Comparison of ENCODE assay signal across 8 cellular contexts in genomic region chr17:36608794-36609497, GRCh38. TPM values are rescaled to one million over a fixed set of nuclear protein-coding genes. Genes with fewer than 3 reads are reported as not detected.
DNase-seq lines count a peak whose midpoint lies in the region; ATAC-seq, FAIRE-seq and TF ChIP-seq lines count a peak whose summit lies in the region.

No MANE protein-coding gene starts in this region.

- BruUV-seq in HepG2 (replicated peaks; lab: Mats Ljungman, UMichigan), result no TSS peak

- H3K27ac ChIP-seq in HepG2 (ENCODE audit: extremely low read length, insufficient read depth, low read length), result no peak overlapping the region
- no peak overlapping the region for H3K27ac ChIP-seq in effector memory CD4-positive, alpha-beta T cell (ENCODE audit: insufficient read depth, low read length, poor library complexity, severe bottlenecking)

- TF ChIP-seq EP300 in HepG2 (IDR thresholded peaks at IDR 0.05; ENCODE audit: low read depth in 2 of 2, low read length in 2 of 2) (no peak), HepG2 (CRISPR knock-in tag; IDR thresholded peaks at IDR 0.05; ENCODE audit: borderline replicate concordance) (no peak)

- no peak for DNase-seq in activated T-cell treated with anti-CD3 and anti-CD28 coated beads, Interleukin-2, amount 50 U/mL, for 72 hours
- DNase-seq in activated T-cell treated with anti-CD3 and anti-CD28 coated beads for 4 hours (no peak), NCI-H460 (ENCODE audit: extremely low read depth, low read depth) (peak; percentile 57), cardiac fibroblast (ENCODE audit: low read depth in 2 of 2) (peak; percentile 81 to 82), HepG2 (ENCODE audit: low spot score) (no peak)
- no peak for DNase-seq in effector memory CD4-positive, alpha-beta T cell

- no peak overlapping the region for H3K9ac ChIP-seq in HepG2 (ENCODE audit: insufficient read depth, low read depth, low read length)

- H3K27me3 Mint-ChIP-seq in activated T-cell treated with anti-CD3 and anti-CD28 coated beads, Interleukin-2, amount 50 U/mL, for 72 hours (ENCODE audit: low read depth), result no peaks in the 10 kb centered on the region

- no peak overlapping the region for H2AFZ ChIP-seq in HepG2 (ENCODE audit: low read length)

- intact Hi-C loops in HepG2 (cut with micrococcal nuclease; ENCODE audit: unreplicated experiment), result no loop called here

- POLR2A ChIA-PET in HepG2 (lab: Yijun Ruan, JAX), result no interaction called here

- no peak for TF ChIP-seq POLR2A in HepG2 (IDR thresholded peaks at IDR 0.05; ENCODE audit: insufficient read depth in 1 of 2, low read depth in 2 of 2, low read length in 2 of 2)

- FAIRE-seq in HepG2 (lab: Jason Lieb, UNC), result no peak

- H3K79me2 ChIP-seq in HepG2 (ENCODE audit: insufficient read depth, low read length), result peaks cover 3% of the 10 kb centered on the region

- H3K36me3 ChIP-seq in HepG2 (replicated peaks in 1 of 2; ENCODE audit: control insufficient read depth in 1 of 2, insufficient read depth in 2 of 2, low read length in 2 of 2), result 0 out of 5 replicates have a peak, but pooled peaks cover 0 to 3% of the 10 kb centered on the region in 2 experiments
- no peaks in the 10 kb centered on the region for H3K36me3 ChIP-seq in effector memory CD4-positive, alpha-beta T cell (ENCODE audit: control insufficient read depth, insufficient read depth, low read length)

- no peaks in the 10 kb centered on the region for H3K27me3 ChIP-seq in HepG2 (ENCODE audit: control insufficient read depth in 1 of 2, insufficient read depth in 2 of 2, low read length in 2 of 2)
- no peaks in the 10 kb centered on the region for H3K27me3 ChIP-seq in effector memory CD4-positive, alpha-beta T cell (replicated peaks; ENCODE audit: control insufficient read depth, insufficient read depth, low read length, poor library complexity, severe bottlenecking)

- H3K36me3 Mint-ChIP-seq in activated T-cell treated with anti-CD3 and anti-CD28 coated beads, Interleukin-2, amount 50 U/mL, for 72 hours (ENCODE audit: insufficient read depth in 2 of 2), result peaks cover 6 to 7% of the 10 kb centered on the region in 2 donors

- TF ChIP-seq CTCF in cardiac fibroblast (IDR thresholded peaks at IDR 0.05; ENCODE audit: low read depth, low read length), result peak; percentile 52
- peak; percentile 27 for TF ChIP-seq CTCF in HepG2 (CRISPR knock-in tag; IDR thresholded peaks at IDR 0.05)

- ATAC-seq in activated T-cell treated with anti-CD3 and anti-CD28 coated beads, Interleukin-2, amount 50 U/mL, for 72 hours (replicated peaks in 1 of 2), result peak; percentile 19 to 41
- peak; percentile 54 for ATAC-seq in HepG2
- ATAC-seq in GM21825 (IDR thresholded peaks at IDR 0.05; ENCODE audit: unreplicated experiment), result no peak
- ATAC-seq in HG02588 (IDR thresholded peaks at IDR 0.05; ENCODE audit: unreplicated experiment), result no peak

- no peak overlapping the region for H3K4me2 ChIP-seq in HepG2 (ENCODE audit: low read depth, low read length)

- in situ Hi-C loops in HepG2 (cut with HindIII; ENCODE audit: extremely low pct_ligation_motif_present, low pct_unique_long_range_greater_than_20kb), result loop anchor here (25.0 kb wide), 1 partner anchor 628 kb away; no protein-coding TSS in a partner anchor

- H3K9me3 ChIP-seq in HepG2 (ENCODE audit: low read length), result no peaks in the 10 kb centered on the region
- no peaks in the 10 kb centered on the region for H3K9me3 ChIP-seq in effector memory CD4-positive, alpha-beta T cell (ENCODE audit: control insufficient read depth, low read length)

- H3K4me1 ChIP-seq in HepG2 (ENCODE audit: insufficient read depth, low read length), result peaks cover 11% of the 10 kb centered on the region
- no peaks in the 10 kb centered on the region for H3K4me1 ChIP-seq in effector memory CD4-positive, alpha-beta T cell (ENCODE audit: control insufficient read depth, insufficient read depth, low read length, poor library complexity, severe bottlenecking)

- WGBS in HepG2 (ENCODE audit: low lambda C conversion rate), result 96% methylated on average over 10 of the region's 24 CpGs

- CTCF ChIA-PET in HepG2 (lab: Yijun Ruan, JAX; ENCODE audit: low intra/inter-chr PET ratio, low total read pairs), result no interaction called here

- no peak for TF ChIP-seq RAD21 in HepG2 (CRISPR knock-in tag; IDR thresholded peaks at IDR 0.05)

- peaks cover 36% of the 10 kb centered on the region for H3K4me1 Mint-ChIP-seq in activated T-cell treated with anti-CD3 and anti-CD28 coated beads, Interleukin-2, amount 50 U/mL, for 72 hours (ENCODE audit: low read depth)

- no peak overlapping the region for H3K27ac Mint-ChIP-seq in activated T-cell treated with anti-CD3 and anti-CD28 coated beads, Interleukin-2, amount 50 U/mL, for 72 hours

- H3K4me3 ChIP-seq in cardiac fibroblast (replicated peaks in 1 of 2; ENCODE audit: low read depth in 2 of 2, low read length in 2 of 2) (no peak overlapping the region), HepG2 (replicated peaks in 1 of 3; ENCODE audit: insufficient read depth in 1 of 3, low read depth in 2 of 3, low read length in 3 of 3) (no peak overlapping the region)
- no peak overlapping the region for H3K4me3 ChIP-seq in effector memory CD4-positive, alpha-beta T cell (ENCODE audit: insufficient read depth, low read depth, low read length, poor library complexity, severe bottlenecking)

- H3K9me3 Mint-ChIP-seq in activated T-cell treated with anti-CD3 and anti-CD28 coated beads, Interleukin-2, amount 50 U/mL, for 72 hours, result no peaks in the 10 kb centered on the region

- H3K4me3 Mint-ChIP-seq in activated T-cell treated with anti-CD3 and anti-CD28 coated beads, Interleukin-2, amount 50 U/mL, for 72 hours, result no peak overlapping the region

- H4K20me1 ChIP-seq in HepG2 (ENCODE audit: insufficient read depth, low read length), result peaks cover 2% of the 10 kb centered on the region; the same call in 1 of the 2 replicates

TF ChIP-seq in HepG2, 621 proteins besides CTCF, POLR2A, EP300 and RAD21 (continues in another document):
- TF ChIP-seq STAG1 (CRISPR knock-in tag; IDR thresholded peaks at IDR 0.05), result no peak; the same call in 1 of the 2 replicates

RNA-seq across cellular contexts. Expression of gene MRM1, which starts 7.6 kb away (rescaled TPM):
- total RNA-seq in activated T-cell treated with anti-CD3 and anti-CD28 coated beads, Interleukin-2, amount 50 U/mL, for 72 hours, result 1 to 10 TPM; 8.0 to 8.8 TPM
- 8.2 and 9.1 TPM in 2 replicates for total RNA-seq in NCI-H460 (2014; rRNA removed; shearing (Covaris generic))
- polyA plus RNA-seq in NCI-H460 (2014; cell fraction: nucleus; rRNA removed), result 44.7 and 47.6 TPM in 2 replicates
- total RNA-seq in HepG2 (2016; rRNA removed; fragmentation: Illumina TruSeq; extraction: Trizol), result 10.7 and 11.3 TPM in 2 replicates
- 1.9 and 2.1 TPM in 2 replicates for total RNA-seq in HepG2 (2016; cell fraction: cytosol; rRNA removed; fragmentation: Illumina TruSeq; extraction: Trizol; ENCODE audit: low read depth)
- total RNA-seq in HepG2 (2016; cell fraction: insoluble cytoplasmic fraction; rRNA removed; fragmentation: Illumina TruSeq; extraction: Trizol), result 10.1 and 11.0 TPM in 2 replicates
- total RNA-seq in HepG2 (2016; cell fraction: membrane; rRNA removed; fragmentation: Illumina TruSeq; extraction: Trizol), result 2.9 and 3.5 TPM in 2 replicates
- 5.8 and 7.3 TPM in 2 replicates for total RNA-seq in HepG2 (2016; cell fraction: nucleus; rRNA removed; fragmentation: Illumina TruSeq; extraction: Trizol)
- 4.1 and 4.9 TPM in 2 replicates for polyA plus RNA-seq in HepG2 (2011; rRNA removed)
- 5.1 and 5.2 TPM in 2 replicates for polyA plus RNA-seq in HepG2 (2011; cell fraction: cytosol; rRNA removed)
- 8.3 and 10.1 TPM in 2 replicates for polyA plus RNA-seq in HepG2 (2011; cell fraction: nucleus; rRNA removed)
- polyA plus RNA-seq in HepG2 (2012), result 4.0 and 4.5 TPM in 2 replicates
- polyA plus RNA-seq in HepG2 (2016; cell fraction: cytosol; fragmentation: Illumina TruSeq; extraction: Trizol; ENCODE audit: low read depth), result 1.9 and 2.1 TPM in 2 replicates
- 10.5 and 11.3 TPM in 2 replicates for polyA plus RNA-seq in HepG2 (2016; cell fraction: insoluble cytoplasmic fraction; fragmentation: Illumina TruSeq; extraction: Trizol; ENCODE audit: low read depth)
- polyA plus RNA-seq in HepG2 (2016; cell fraction: membrane; fragmentation: Illumina TruSeq; extraction: Trizol; ENCODE audit: low read depth), result 2.6 and 3.6 TPM in 2 replicates
- polyA plus RNA-seq in HepG2 (2016; cell fraction: nucleus; fragmentation: Illumina TruSeq; extraction: Trizol; ENCODE audit: insufficient read depth, low read depth), result 12.6 and 12.9 TPM in 2 replicates
- polyA minus RNA-seq in HepG2 (2011; rRNA and poly(A)+ RNA removed; ENCODE audit: low replicate concordance), result 5.9 and 6.1 TPM in 2 replicates
- 2.9 and 3.3 TPM in 2 replicates for polyA minus RNA-seq in HepG2 (2011; cell fraction: cytosol; rRNA and poly(A)+ RNA removed)
- 4.6 and 5.2 TPM in 2 replicates for polyA minus RNA-seq in HepG2 (2011; cell fraction: nucleus; rRNA and poly(A)+ RNA removed)

RNA-seq across cellular contexts. Expression of gene DHRS11, which starts 17.3 kb away (rescaled TPM):
- 10 to 100 TPM; 10.4 to 14.9 TPM for total RNA-seq in activated T-cell treated with anti-CD3 and anti-CD28 coated beads, Interleukin-2, amount 50 U/mL, for 72 hours
- 10.0 and 11.3 TPM in 2 replicates for total RNA-seq in NCI-H460 (2014; rRNA removed; shearing (Covaris generic))
- polyA plus RNA-seq in NCI-H460 (2014; cell fraction: nucleus; rRNA removed), result 43.0 and 43.6 TPM in 2 replicates
- total RNA-seq in HepG2 (2016; rRNA removed; fragmentation: Illumina TruSeq; extraction: Trizol), result 19.6 and 28.4 TPM in 2 replicates
- total RNA-seq in HepG2 (2016; cell fraction: cytosol; rRNA removed; fragmentation: Illumina TruSeq; extraction: Trizol; ENCODE audit: low read depth), result 17.2 and 17.4 TPM in 2 replicates
- total RNA-seq in HepG2 (2016; cell fraction: insoluble cytoplasmic fraction; rRNA removed; fragmentation: Illumina TruSeq; extraction: Trizol), result 15.5 and 27.2 TPM in 2 replicates
- total RNA-seq in HepG2 (2016; cell fraction: membrane; rRNA removed; fragmentation: Illumina TruSeq; extraction: Trizol), result 21.2 and 25.8 TPM in 2 replicates
- total RNA-seq in HepG2 (2016; cell fraction: nucleus; rRNA removed; fragmentation: Illumina TruSeq; extraction: Trizol), result 17.9 and 22.6 TPM in 2 replicates
- polyA plus RNA-seq in HepG2 (2011; rRNA removed), result 41.9 and 48.7 TPM in 2 replicates
- polyA plus RNA-seq in HepG2 (2011; cell fraction: cytosol; rRNA removed), result 39.7 and 43.4 TPM in 2 replicates
- polyA plus RNA-seq in HepG2 (2011; cell fraction: nucleus; rRNA removed), result 55.0 and 64.7 TPM in 2 replicates
- polyA plus RNA-seq in HepG2 (2012), result 24.2 and 34.9 TPM in 2 replicates
- polyA plus RNA-seq in HepG2 (2016; cell fraction: cytosol; fragmentation: Illumina TruSeq; extraction: Trizol; ENCODE audit: low read depth), result 21.4 and 26.0 TPM in 2 replicates
- 28.1 and 32.5 TPM in 2 replicates for polyA plus RNA-seq in HepG2 (2016; cell fraction: insoluble cytoplasmic fraction; fragmentation: Illumina TruSeq; extraction: Trizol; ENCODE audit: low read depth)
- polyA plus RNA-seq in HepG2 (2016; cell fraction: membrane; fragmentation: Illumina TruSeq; extraction: Trizol; ENCODE audit: low read depth), result 25.5 and 31.7 TPM in 2 replicates
- 61.7 and 67.8 TPM in 2 replicates for polyA plus RNA-seq in HepG2 (2016; cell fraction: nucleus; fragmentation: Illumina TruSeq; extraction: Trizol; ENCODE audit: insufficient read depth, low read depth)
- polyA minus RNA-seq in HepG2 (2011; rRNA and poly(A)+ RNA removed; ENCODE audit: low replicate concordance), result 45.6 and 61.3 TPM in 2 replicates
- polyA minus RNA-seq in HepG2 (2011; cell fraction: cytosol; rRNA and poly(A)+ RNA removed), result 19.2 and 21.1 TPM in 2 replicates
- 13.9 and 17.8 TPM in 2 replicates for polyA minus RNA-seq in HepG2 (2011; cell fraction: nucleus; rRNA and poly(A)+ RNA removed)

Comparison
In these comparisons a context has a peak if more than half of its experiments do, and no peak if none do; other contexts are left out.
1. ATAC-seq: peak in activated T-cell treated with anti-CD3 and anti-CD28 coated beads, Interleukin-2, amount 50 U/mL, for 72 hours (2 of 2) and HepG2 (single experiment); none in GM21825 (single experiment) and HG02588 (single experiment).
2. DNase-seq: peak in NCI-H460 (single experiment) and cardiac fibroblast (2 of 2); none in activated T-cell treated with anti-CD3 and anti-CD28 coated beads, Interleukin-2, amount 50 U/mL, for 72 hours (0 of 2), activated T-cell treated with anti-CD3 and anti-CD28 coated beads for 4 hours (single experiment), HepG2 (single experiment) and effector memory CD4-positive, alpha-beta T cell (0 of 3).